In genomic region chr12:95216704-95217376, GRCh38 we compare ENCODE assay signal across 1 cellular context.
TF ChIP-seq lines count a peak whose summit lies in the region.

No MANE protein-coding gene starts in this region.

TF ChIP-seq in HepG2, 621 proteins besides CTCF, POLR2A, EP300 and RAD21 (continued from another document):
- TF ChIP-seq IRF1 (CRISPR knock-in tag; IDR thresholded peaks at IDR 0.05; ENCODE audit: low read depth) (peak; percentile 2; the same call in 1 of the 2 replicates), ZNF33B (CRISPR knock-in tag; IDR thresholded peaks at IDR 0.05) (no peak), ZBTB7B (CRISPR knock-in tag; IDR thresholded peaks at IDR 0.05) (peak; percentile 41; the same call in 1 of the 2 replicates), ZKSCAN8 (CRISPR knock-in tag; IDR thresholded peaks at IDR 0.05; ENCODE audit: borderline replicate concordance) (no peak), RERE (CRISPR knock-in tag; IDR thresholded peaks at IDR 0.05; ENCODE audit: low read depth) (no peak), ZC3H13 (CRISPR knock-in tag; IDR thresholded peaks at IDR 0.05) (no peak), ZNF576 (CRISPR knock-in tag; IDR thresholded peaks at IDR 0.05) (peak; percentile 64; the same call in 1 of the 2 replicates), FOXJ3 (CRISPR knock-in tag; IDR thresholded peaks at IDR 0.05; ENCODE audit: borderline replicate concordance) (0 out of 2 replicates have a peak, but pooled peaks have one; percentile 1), FOXK1 (CRISPR knock-in tag; IDR thresholded peaks at IDR 0.05; ENCODE audit: borderline replicate concordance, low read depth) (no peak), SMYD3 (CRISPR knock-in tag; IDR thresholded peaks at IDR 0.05) (no peak), TIGD3 (CRISPR knock-in tag; IDR thresholded peaks at IDR 0.05; ENCODE audit: borderline replicate concordance) (no peak), ZBTB37 (CRISPR knock-in tag; IDR thresholded peaks at IDR 0.05) (no peak), ZC3H4 (CRISPR knock-in tag; IDR thresholded peaks at IDR 0.05; ENCODE audit: borderline replicate concordance) (no peak), KLF12 (CRISPR knock-in tag; IDR thresholded peaks at IDR 0.05; ENCODE audit: borderline replicate concordance) (0 out of 2 replicates have a peak, but pooled peaks have one; percentile 11), ZNF234 (CRISPR knock-in tag; conservative IDR thresholded peaks at IDR 0.05) (0 out of 2 replicates have a peak, but pooled peaks have one; percentile 73), FOXM1 (CRISPR knock-in tag; IDR thresholded peaks at IDR 0.05) (no peak), TARDBP (CRISPR knock-in tag; IDR thresholded peaks at IDR 0.05) (no peak), ZNF329 (CRISPR knock-in tag; IDR thresholded peaks at IDR 0.05; ENCODE audit: low read depth) (peak; percentile 63; the same call in 1 of the 2 replicates), ZNF510 (CRISPR knock-in tag; IDR thresholded peaks at IDR 0.05; ENCODE audit: low read depth) (0 out of 2 replicates have a peak, but pooled peaks have one; percentile 26), THAP8 (CRISPR knock-in tag; IDR thresholded peaks at IDR 0.05; ENCODE audit: borderline replicate concordance) (0 out of 2 replicates have a peak, but pooled peaks have one; percentile 50), ZNF33A (CRISPR knock-in tag; IDR thresholded peaks at IDR 0.05; ENCODE audit: borderline replicate concordance) (no peak), TEAD2 (CRISPR knock-in tag; IDR thresholded peaks at IDR 0.05) (no peak)
